8 cellular contexts compared by ENCODE assay signal in genomic region chr11:65861165-65861505, GRCh38. TPM values are rescaled to one million over a fixed set of nuclear protein-coding genes. Genes with fewer than 3 reads are reported as not detected.
DNase-seq lines count a peak whose midpoint lies in the region; ATAC-seq and TF ChIP-seq lines count a peak whose summit lies in the region.

No MANE protein-coding gene starts in this region.

- H3K4me3 Mint-ChIP-seq in WTC11: peak overlapping the region; percentile 90

- TF ChIP-seq EP300 in sigmoid colon (IDR thresholded peaks at IDR 0.05): no peak

- H3K4me1 Mint-ChIP-seq in WTC11: peaks cover 18% of the 10 kb centered on the region

- peaks cover 28% of the 10 kb centered on the region for H3K36me3 Mint-ChIP-seq in WTC11

- H3K9me2 ChIP-seq in HCT116 (ENCODE audit: insufficient read depth): no peaks in the 10 kb centered on the region

- TF ChIP-seq RAD21 in HCT116 (IDR thresholded peaks at IDR 0.05; ENCODE audit: low read depth): no peak

- H3K27ac ChIP-seq in HCT116 (ENCODE audit: low read depth, low read length): peak overlapping the region; percentile 97
- peak overlapping the region; percentile 94 to 99 (median 98) for H3K27ac ChIP-seq in heart left ventricle
- H3K27ac ChIP-seq in sigmoid colon: peak overlapping the region; percentile 89 to 99 (median 95)

- no peaks in the 10 kb centered on the region for H3K27me3 ChIP-seq in HCT116 (ENCODE audit: insufficient read depth, low read length)
- H3K27me3 ChIP-seq in heart left ventricle: no peaks in the 10 kb centered on the region
- H3K27me3 ChIP-seq in sigmoid colon: no peaks in the 10 kb centered on the region

- DNase-seq in HCT116 (ENCODE audit: low read depth, low spot score) (no peak), WTC11 (ENCODE audit: low spot score) (no peak), heart left ventricle (peak in 4 of 5 donors; percentile 14 to 65 (median 38)), sigmoid colon (peak; percentile 76), posterior vena cava (ENCODE audit: low spot score) (no peak), ureter (ENCODE audit: low spot score) (no peak)

- ATAC-seq in HCT116: no peak
- ATAC-seq in WTC11: no peak
- ATAC-seq in heart left ventricle: no peak
- ATAC-seq in HG02798 (IDR thresholded peaks at IDR 0.05; ENCODE audit: poor library complexity, unreplicated experiment): no peak
- ATAC-seq in GM19035 (IDR thresholded peaks at IDR 0.05; ENCODE audit: unreplicated experiment): no peak

- peak overlapping the region; percentile 80 for H3K27ac Mint-ChIP-seq in WTC11

- TF ChIP-seq POLR2A in HCT116 (IDR thresholded peaks at IDR 0.05; ENCODE audit: borderline replicate concordance, extremely low read depth, insufficient read depth, insufficient read length) (no peak), heart left ventricle (IDR thresholded peaks at IDR 0.05) (no peak), sigmoid colon (IDR thresholded peaks at IDR 0.05) (no peak)

- H3K4me1 ChIP-seq in HCT116 (ENCODE audit: control insufficient read depth in 1 of 2, insufficient read depth in 2 of 2, low read length in 2 of 2) (peaks cover 21 to 37% of the 10 kb centered on the region in 2 experiments), heart left ventricle (peaks cover 0 to 43% (median 29%) of the 10 kb centered on the region in 12 donors), sigmoid colon (peaks cover 0 to 47% (median 33%) of the 10 kb centered on the region in 4 donors)

- peak overlapping the region; percentile 77 for H3K4me2 ChIP-seq in HCT116 (ENCODE audit: low read length)

- TF ChIP-seq CTCF in HCT116 (IDR thresholded peaks at IDR 0.05 in 2 of 3, conservative IDR thresholded peaks at IDR 0.05 in 1 of 3; ENCODE audit: borderline replicate concordance in 1 of 3, insufficient read depth in 1 of 3, low read depth in 2 of 3, low read length in 2 of 3): no peak
- no peak for TF ChIP-seq CTCF in WTC11 (IDR thresholded peaks at IDR 0.05)
- TF ChIP-seq CTCF in heart left ventricle (IDR thresholded peaks at IDR 0.05): no peak
- TF ChIP-seq CTCF in sigmoid colon (IDR thresholded peaks at IDR 0.05): no peak

- POLR2A ChIA-PET in HCT116 (lab: Charles Lee): interaction anchor here (0.9 to 5.3 kb wide), 3 partner anchors 9 to 29 kb away, joined by 3 to 84 read pairs (median 36); partner anchors contain the start of genes CCDC85B and FIBP
- POLR2A ChIA-PET in WTC11 (lab: Charles Lee): interaction anchor here (1.1 to 4.2 kb wide), 6 partner anchors 10 to 55 kb away, joined by 3 to 90 read pairs (median 18); partner anchors contain the start of genes CCDC85B, EFEMP2 and FIBP

- peak overlapping the region; percentile 85 to 100 for H3K4me3 ChIP-seq in HCT116 (replicated peaks in 1 of 2; ENCODE audit: low read depth in 1 of 2, low read length in 2 of 2)
- peak overlapping the region; percentile 70 to 100 (median 82) for H3K4me3 ChIP-seq in heart left ventricle
- H3K4me3 ChIP-seq in sigmoid colon: peak overlapping the region; percentile 79 to 98 (median 90)

- H3K9ac ChIP-seq in HCT116 (ENCODE audit: low read length): peak overlapping the region; percentile 99

- intact Hi-C loops in HCT116 (cut with micrococcal nuclease): no loop called here
- intact Hi-C loops in heart left ventricle (cut with DNase I): loop anchor here in 3 of 10 donors (2.0 to 10.0 kb wide), 3 partner anchors 28 to 484 kb away; partner anchors contain the start of genes B4GAT1 (in 1 of the 3), BRMS1 (in 1 of the 3), C11orf68 (in 1 of the 3) and DRAP1 (in 1 of the 3)
- intact Hi-C loops in sigmoid colon (cut with DNase I): no loop called here
- intact Hi-C loops in posterior vena cava (cut with DNase I): no loop called here

- WGBS in heart left ventricle, 4 donors: 9 to 20% (median 10%) methylated on average over 6 to 14 of the region's 14 CpGs
- 5 to 13% methylated on average over 14 of the region's 14 CpGs for WGBS in sigmoid colon, 2 donors

- no peaks in the 10 kb centered on the region for H3K9me3 Mint-ChIP-seq in WTC11

- RAD21 ChIA-PET in HCT116 (lab: Charles Lee; ENCODE audit: low non-redundant PET in 1 of 2, low total read pairs in 2 of 2, uncharacterized antibody in 2 of 2, unreplicated experiment in 2 of 2): no interaction called here

- H3K27me3 Mint-ChIP-seq in WTC11 (ENCODE audit: low read depth): no peaks in the 10 kb centered on the region

- CTCF ChIA-PET in HCT116 (lab: Charles Lee): interaction anchor here (0.6 to 4.3 kb wide), 3 partner anchors 24 to 150 kb away, joined by 3 to 82 read pairs (median 34); partner anchors contain the start of genes CCDC85B and FIBP
- CTCF ChIA-PET in WTC11 (lab: Charles Lee): interaction anchor here (0.7 to 16.6 kb wide), 9 partner anchors 8 to 184 kb away, joined by 3 to 539 read pairs (median 8); partner anchors contain the start of genes CCDC85B, EFEMP2 and FIBP

- no TSS peak for BruUV-seq in HCT116 (replicated peaks; lab: Mats Ljungman, UMichigan)

- H3K9me3 ChIP-seq in HCT116 (ENCODE audit: control insufficient read depth in 1 of 2, insufficient read depth in 1 of 2, low read depth in 1 of 2, low read length in 2 of 2) (no peaks in the 10 kb centered on the region), heart left ventricle (no peaks in the 10 kb centered on the region), sigmoid colon (no peaks in the 10 kb centered on the region)

- H3K36me3 ChIP-seq in HCT116 (ENCODE audit: control insufficient read depth in 1 of 2, insufficient read depth in 2 of 2, low read length in 2 of 2): peaks cover 12 to 24% of the 10 kb centered on the region in 2 experiments; a peak in 3 of 4 replicates
- H3K36me3 ChIP-seq in heart left ventricle: peaks cover 0 to 51% (median 48%) of the 10 kb centered on the region in 9 donors
- peaks cover 14 to 48% (median 44%) of the 10 kb centered on the region in 4 donors for H3K36me3 ChIP-seq in sigmoid colon

- H3K79me2 ChIP-seq in HCT116 (ENCODE audit: insufficient read depth, low read length): peaks cover 40% of the 10 kb centered on the region

- H4K20me1 ChIP-seq in HCT116 (ENCODE audit: insufficient read depth): peaks cover 7% of the 10 kb centered on the region; the same call in 1 of the 2 replicates

- H2AFZ ChIP-seq in HCT116 (ENCODE audit: low read depth, low read length, poor library complexity, severe bottlenecking): no peak overlapping the region

TF ChIP-seq in HCT116, 20 proteins besides CTCF, POLR2A, EP300 and RAD21 (continues in another document):
- TF ChIP-seq YY1 (IDR thresholded peaks at IDR 0.05; ENCODE audit: extremely low read depth, insufficient replicate concordance, low read depth, low read length): no peak
- TF ChIP-seq, protein P1, sequence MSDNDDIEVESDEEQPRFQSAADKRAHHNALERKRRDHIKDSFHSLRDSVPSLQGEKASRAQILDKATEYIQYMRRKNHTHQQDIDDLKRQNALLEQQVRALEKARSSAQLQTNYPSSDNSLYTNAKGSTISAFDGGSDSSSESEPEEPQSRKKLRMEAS (IDR thresholded peaks at IDR 0.05): no peak

RNA-seq across cellular contexts. Expression of gene MUS81, which starts 0.9 kb away (rescaled TPM):
- total RNA-seq in HCT116 (2021; ENCODE audit: unreplicated experiment): 47.2 TPM
- polyA plus RNA-seq in HCT116 (2012): 42.4 and 57.5 TPM in 2 replicates
- total RNA-seq in WTC11 (2021): 44.9 to 45.9 TPM (median 45.1 TPM) in 3 replicates
- total RNA-seq in heart left ventricle: 10 to 100 TPM; 24.6 to 39.6 (median 35.5) TPM
- polyA plus RNA-seq in heart left ventricle: 10 to 100 TPM; 53.0 to 56.1 TPM
- 10 to 100 TPM; 42.1 to 54.2 (median 45.2) TPM for total RNA-seq in sigmoid colon
- polyA plus RNA-seq in sigmoid colon: 10 to 100 TPM; 33.5 to 61.8 (median 36.0) TPM
- 10 to 100 TPM; 41.8 to 48.2 TPM for total RNA-seq in posterior vena cava
- total RNA-seq in ureter: 61.7 TPM

RNA-seq across cellular contexts. Expression of gene CFL1, which starts 3.2 kb away (rescaled TPM):
- 1,270 TPM for total RNA-seq in HCT116 (2021; ENCODE audit: unreplicated experiment)
- polyA plus RNA-seq in HCT116 (2012): 1,219 and 1,350 TPM in 2 replicates
- total RNA-seq in WTC11 (2021): 1,014 to 1,073 TPM (median 1,031 TPM) in 3 replicates
- total RNA-seq in heart left ventricle: 100 to 1,000 TPM; 289 to 839 (median 424) TPM
- 100 to 1,000 TPM; 289 to 973 TPM for polyA plus RNA-seq in heart left ventricle
- total RNA-seq in sigmoid colon: 100 to 1,000 TPM; 428 to 506 (median 487) TPM
- polyA plus RNA-seq in sigmoid colon: 1,000 to 10,000 TPM; 1,456 to 2,165 (median 1,757) TPM
- 100 to 1,000 TPM; 697 to 707 TPM for total RNA-seq in posterior vena cava
- total RNA-seq in ureter: 887 TPM

RNA-seq across cellular contexts. Expression of gene EFEMP2, which starts 11.5 kb away (rescaled TPM):
- total RNA-seq in HCT116 (2021; ENCODE audit: unreplicated experiment) (8.4 TPM), WTC11 (2021) (14.2 to 17.9 TPM (median 17.8 TPM) in 3 replicates), heart left ventricle (100 to 1,000 TPM in 3 of 9 donors, 10 to 100 TPM in 6; 67.7 to 123 (median 88.7) TPM), sigmoid colon (100 to 1,000 TPM in 2 of 4 donors, 10 to 100 TPM in 2; 71.7 to 120 (median 97.3) TPM), posterior vena cava (100 to 1,000 TPM; 111 to 131 TPM), ureter (60.0 TPM)
- polyA plus RNA-seq in HCT116 (2012): 6.1 and 6.9 TPM in 2 replicates
- polyA plus RNA-seq in heart left ventricle (10 to 100 TPM; 43.6 to 86.6 TPM), sigmoid colon (10 to 100 TPM in 2 of 3 donors, 1 to 10 TPM in 1; 8.6 to 24.0 (median 19.4) TPM)

RNA-seq across cellular contexts. Expression of gene CTSW, which starts 18.5 kb away (rescaled TPM):
- total RNA-seq in HCT116 (2021; ENCODE audit: unreplicated experiment) (not detected), WTC11 (2021) (0.18 TPM in 1 of 3 replicates, not detected in the others), heart left ventricle (1 to 10 TPM in 3 of 9 donors, under 1 TPM in 5, not detected in 1; 0.16 to 9.4 (median 0.90) TPM), sigmoid colon (under 1 TPM in 1 of 4 donors, not detected in 3; 0.82 TPM), posterior vena cava (1 to 10 TPM; 1.4 to 1.8 TPM), ureter (5.7 TPM)
- 0.25 and 0.44 TPM in 2 replicates for polyA plus RNA-seq in HCT116 (2012)
- polyA plus RNA-seq in heart left ventricle (under 1 TPM; 0.17 to 0.53 TPM), sigmoid colon (1 to 10 TPM in 2 of 3 donors, not detected in 1; 2.3 to 3.1 TPM)

RNA-seq across cellular contexts. Expression of gene FIBP, which starts 27.1 kb away (rescaled TPM):
- total RNA-seq in HCT116 (2021; ENCODE audit: unreplicated experiment): 96.0 TPM
- polyA plus RNA-seq in HCT116 (2012): 124 and 137 TPM in 2 replicates
- total RNA-seq in WTC11 (2021): 91.6 to 93.1 TPM (median 92.2 TPM) in 3 replicates
- 10 to 100 TPM; 48.2 to 93.9 (median 57.3) TPM for total RNA-seq in heart left ventricle
- 10 to 100 TPM; 35.0 to 74.7 TPM for polyA plus RNA-seq in heart left ventricle
- total RNA-seq in sigmoid colon: 10 to 100 TPM; 37.5 to 60.7 (median 48.6) TPM
- polyA plus RNA-seq in sigmoid colon: 10 to 100 TPM; 54.4 to 66.1 (median 58.3) TPM
- total RNA-seq in posterior vena cava: 10 to 100 TPM; 39.7 to 40.8 TPM
- 60.2 TPM for total RNA-seq in ureter

Comparison
In these comparisons a context has a peak if more than half of its experiments do, and no peak if none do; other contexts are left out.
1. DNase-seq: peak in heart left ventricle (4 of 5) and sigmoid colon (single experiment); none in HCT116 (single experiment), WTC11 (single experiment), posterior vena cava (single experiment) and ureter (single experiment).
2. Peak in every context shown above with its lines, with median percentiles within 50 percentile points of each other: H3K27ac ChIP-seq and H3K4me3 ChIP-seq.